In genomic region chr13:31970237-31970930, GRCh38 we compare ENCODE assay signal across 17 cellular contexts.
DNase-seq lines count a peak whose midpoint lies in the region; ATAC-seq and TF ChIP-seq lines count a peak whose summit lies in the region.
"Had no signal": no experiment of that assay in that cellular context is flagged by ENCODE, and none has a peak within 500 bp of the region (broad histone marks: within the 10 kb centered on the region; RNA-seq: fewer than 3 reads in every experiment).

No MANE protein-coding gene starts in this region.

- peak overlapping the region in 1 of 2 experiments; percentile 60; a peak in 2 of 4 replicates for H3K27ac ChIP-seq in SK-N-SH (ENCODE audit: low read depth in 2 of 2, low read length in 1 of 2)
- no peak overlapping the region for H3K27ac ChIP-seq in psoas muscle
- no peak overlapping the region for H3K27ac ChIP-seq in right lobe of liver

- no peaks in the 10 kb centered on the region for H3K27me3 ChIP-seq in BJ (ENCODE audit: control insufficient read depth, insufficient read depth, low read length)
- H3K27me3 ChIP-seq in SK-N-SH (ENCODE audit: insufficient read depth), result no peaks in the 10 kb centered on the region
- H3K27me3 ChIP-seq in psoas muscle (ENCODE audit: insufficient read depth in 3 of 3, low read length in 2 of 3), result no peaks in the 10 kb centered on the region
- no peaks in the 10 kb centered on the region for H3K27me3 ChIP-seq in right lobe of liver

- no peaks in the 10 kb centered on the region for H3K36me3 Mint-ChIP-seq in T-helper 2 cell treated with Interferon-gamma antibody and Interleukin-4, amounts not matched to agents 5 μg/mL and 100 μg/mL, for 36 hours (ENCODE audit: low read depth)

- no peak overlapping the region for H2AFZ ChIP-seq in SK-N-SH (ENCODE audit: low read depth)

- H3K27me3 Mint-ChIP-seq in T-helper 2 cell treated with Interferon-gamma antibody and Interleukin-4, amounts not matched to agents 5 μg/mL and 100 μg/mL, for 36 hours (ENCODE audit: low read depth), result peaks cover 15% of the 10 kb centered on the region

- CTCF ChIA-PET in BJ (lab: Yijun Ruan, JAX) (no interaction called here), SK-N-SH (lab: Yijun Ruan, JAX) (no interaction called here), HEK293T (lab: Yijun Ruan, JAX) (no interaction called here)

- H3K4me2 ChIP-seq in SK-N-SH, result peak overlapping the region; percentile 53

- 25% methylated on average over 3 of the region's 3 CpGs for WGBS in SK-N-SH (ENCODE audit: low lambda C conversion rate)
- 11 to 40% (median 22%) methylated on average over 3 of the region's 3 CpGs for WGBS in psoas muscle, 3 donors
- WGBS in right lobe of liver (ENCODE audit: insufficient coverage, low coverage, low lambda C conversion rate, missing lambda C conversion rate), result 44% methylated on average over 3 of the region's 3 CpGs

- H3K79me2 ChIP-seq in SK-N-SH (ENCODE audit: insufficient read depth), result no peaks in the 10 kb centered on the region

- H3K9me3 Mint-ChIP-seq in T-helper 2 cell treated with Interferon-gamma antibody and Interleukin-4, amounts not matched to agents 5 μg/mL and 100 μg/mL, for 36 hours, result no peaks in the 10 kb centered on the region

- H3K9ac ChIP-seq in SK-N-SH, result no peak overlapping the region

- no peak; a peak in 1 of 4 replicates for TF ChIP-seq EP300 in SK-N-SH (IDR thresholded peaks at IDR 0.05; ENCODE audit: borderline replicate concordance in 1 of 2, low read depth in 1 of 2, low read length in 1 of 2)

- no peak overlapping the region for H3K4me3 ChIP-seq in BJ (ENCODE audit: low read depth, low read length)
- H3K4me3 ChIP-seq in SK-N-SH (ENCODE audit: low read depth in 2 of 2, low read length in 1 of 2), result no peak overlapping the region
- H3K4me3 ChIP-seq in psoas muscle, result no peak overlapping the region
- no peak overlapping the region for H3K4me3 ChIP-seq in right lobe of liver

- no peak for TF ChIP-seq POLR2A in right lobe of liver (IDR thresholded peaks at IDR 0.05)

- ATAC-seq in psoas muscle, result peak in 3 of 4 donors; percentile 46 to 66 (median 50)
- no peak for ATAC-seq in right lobe of liver
- ATAC-seq: activated naive CD4-positive, alpha-beta T cell treated with anti-CD3 and anti-CD28 coated beads, Interleukin-2, amount 50 U/mL, for 72 hours; Panc1 had no signal

- no peak overlapping the region for H3K4me3 Mint-ChIP-seq in T-helper 2 cell treated with Interferon-gamma antibody and Interleukin-4, amounts not matched to agents 5 μg/mL and 100 μg/mL, for 36 hours
- H3K4me3 Mint-ChIP-seq: CD4-positive, CD25-positive, alpha-beta regulatory T cell had no signal

- TF ChIP-seq CTCF in BJ (IDR thresholded peaks at IDR 0.05; ENCODE audit: insufficient read depth, low read depth, low read length), result no peak
- no peak for TF ChIP-seq CTCF in SK-N-SH (IDR thresholded peaks at IDR 0.05)
- no peak for TF ChIP-seq CTCF in psoas muscle (IDR thresholded peaks at IDR 0.05)
- TF ChIP-seq CTCF in right lobe of liver (IDR thresholded peaks at IDR 0.05), result no peak

- H3K4me1 ChIP-seq in SK-N-SH (ENCODE audit: control insufficient read depth in 1 of 2, insufficient read depth in 2 of 2, low read depth in 1 of 2, low read length in 1 of 2), result peaks cover 0 to 15% of the 10 kb centered on the region in 2 experiments; a peak in 2 of 4 replicates
- no peaks in the 10 kb centered on the region for H3K4me1 ChIP-seq in psoas muscle
- H3K4me1 ChIP-seq in right lobe of liver, result peaks cover 0 to 12% (median 6%) of the 10 kb centered on the region in 4 donors

- H3K36me3 ChIP-seq in BJ (ENCODE audit: control insufficient read depth, insufficient read depth, low read length), result no peaks in the 10 kb centered on the region
- no peaks in the 10 kb centered on the region for H3K36me3 ChIP-seq in SK-N-SH (replicated peaks in 1 of 2; ENCODE audit: control insufficient read depth in 1 of 2, insufficient read depth in 2 of 2, low read length in 1 of 2)
- no peaks in the 10 kb centered on the region for H3K36me3 ChIP-seq in psoas muscle (ENCODE audit: insufficient read depth in 1 of 2, low read depth in 1 of 2)
- no peaks in the 10 kb centered on the region for H3K36me3 ChIP-seq in right lobe of liver

- POLR2A ChIA-PET in BJ (lab: Charles Lee), result interaction anchor here (0.6 kb wide), 3 partner anchors 8 to 174 kb away, joined by 3 to 4 read pairs (median 3); no protein-coding TSS in a partner anchor
- POLR2A ChIA-PET in SK-N-SH (lab: Yijun Ruan, JAX), result no interaction called here
- POLR2A ChIA-PET in HEK293T (lab: Yijun Ruan, JAX), result no interaction called here

- no peaks in the 10 kb centered on the region for H3K9me3 ChIP-seq in SK-N-SH
- H3K9me3 ChIP-seq in psoas muscle, result no peaks in the 10 kb centered on the region
- H3K9me3 ChIP-seq in right lobe of liver, result no peaks in the 10 kb centered on the region

- TF ChIP-seq RAD21 in SK-N-SH (IDR thresholded peaks at IDR 0.05; ENCODE audit: low read length), result no peak

- no peaks in the 10 kb centered on the region for H3K9me2 ChIP-seq in SK-N-SH

- H3F3A ChIP-seq in SK-N-SH (replicated peaks; ENCODE audit: insufficient read depth), result peaks cover 23% of the 10 kb centered on the region

- DNase-seq in BJ (ENCODE audit: low read depth) (peak; percentile 84), SK-N-SH (no peak), fibroblast of peridontal ligament (ENCODE audit: extremely low read depth) (peak; percentile 44), psoas muscle (no peak), HEK293T (ENCODE audit: extremely low spot score) (no peak), right lobe of liver (no peak), NCI-H526 treated with DMSO at 0.1 percent for 48 hours (lab: John Stamatoyannopoulos, UW) (no peak)
- no peak for DNase-seq in T-helper 2 cell treated with Interferon-gamma antibody and Interleukin-4, amounts not matched to agents 5 μg/mL and 100 μg/mL, for 36 hours (ENCODE audit: low spot score)
- DNase-seq: activated CD8-positive, alpha-beta memory T cell treated with anti-CD3 and anti-CD28 coated beads, Interleukin-2, amount 50 U/mL, for 48 hours; CD4-positive, CD25-positive, alpha-beta regulatory T cell; erythroblast; mesendoderm; NCI-H187; NCI-H524; T-helper 2 cell had no signal

- no peaks in the 10 kb centered on the region for H4K20me1 ChIP-seq in SK-N-SH (ENCODE audit: insufficient read depth)

- no peak overlapping the region for H3K27ac Mint-ChIP-seq in T-helper 2 cell treated with Interferon-gamma antibody and Interleukin-4, amounts not matched to agents 5 μg/mL and 100 μg/mL, for 36 hours
- H3K27ac Mint-ChIP-seq: activated naive CD4-positive, alpha-beta T cell treated with anti-CD3 and anti-CD28 coated beads, Interleukin-2, amount 50 U/mL, for 72 hours; CD4-positive, CD25-positive, alpha-beta regulatory T cell had no signal

- H3K4me1 Mint-ChIP-seq in T-helper 2 cell treated with Interferon-gamma antibody and Interleukin-4, amounts not matched to agents 5 μg/mL and 100 μg/mL, for 36 hours (ENCODE audit: low read depth), result no peaks in the 10 kb centered on the region
- H3K4me1 Mint-ChIP-seq: CD4-positive, CD25-positive, alpha-beta regulatory T cell had no signal

- intact Hi-C loops in psoas muscle (cut with DNase I), result no loop called here
- intact Hi-C loops in right lobe of liver (cut with DNase I), result no loop called here

TF ChIP-seq in SK-N-SH, 30 proteins besides CTCF, POLR2A, EP300 and RAD21 (continues in another document):
- no peak for TF ChIP-seq TEAD4 (IDR thresholded peaks at IDR 0.05; ENCODE audit: borderline replicate concordance, insufficient read depth)
- no peak for TF ChIP-seq SIN3A (IDR thresholded peaks at IDR 0.05; ENCODE audit: borderline replicate concordance, low read depth, low read length)
- no peak for TF ChIP-seq POLR2AphosphoS5 (IDR thresholded peaks at IDR 0.05; ENCODE audit: low read depth, low read length)
- no peak for TF ChIP-seq IRF3 (IDR thresholded peaks at IDR 0.05; ENCODE audit: low read depth, low read length)
- no peak for TF ChIP-seq RCOR1 (IDR thresholded peaks at IDR 0.05; ENCODE audit: low read length)
- TF ChIP-seq CHD2 (IDR thresholded peaks at IDR 0.05; ENCODE audit: low read length, partially characterized antibody), result no peak

TF ChIP-seq in HEK293T, 16 proteins besides CTCF, POLR2A, EP300 and RAD21:
- TF ChIP-seq NFRKB (IDR thresholded peaks at IDR 0.05) (no peak), FOXM1 (IDR thresholded peaks at IDR 0.05; ENCODE audit: borderline replicate concordance) (no peak), FOXK2 (IDR thresholded peaks at IDR 0.05) (no peak), ELF4 (IDR thresholded peaks at IDR 0.05) (no peak), SUZ12 (IDR thresholded peaks at IDR 0.05) (no peak), L3MBTL2 (conservative IDR thresholded peaks at IDR 0.05) (no peak), TARDBP (IDR thresholded peaks at IDR 0.05) (no peak), BHLHE40 (IDR thresholded peaks at IDR 0.05; ENCODE audit: borderline replicate concordance) (no peak), ARNT (IDR thresholded peaks at IDR 0.05) (no peak), LEF1 (IDR thresholded peaks at IDR 0.05; ENCODE audit: borderline replicate concordance) (no peak), FOXA1 (IDR thresholded peaks at IDR 0.05) (no peak), HDGF (IDR thresholded peaks at IDR 0.05; ENCODE audit: borderline replicate concordance) (no peak), PKNOX1 (IDR thresholded peaks at IDR 0.05) (no peak), SP1 (IDR thresholded peaks at IDR 0.05) (no peak)

Comparison
In these comparisons a context has a peak if more than half of its experiments do, and no peak if none do; other contexts are left out.
1. DNase-seq: peak in BJ (single experiment) and fibroblast of peridontal ligament (single experiment); none in SK-N-SH (single experiment), psoas muscle (0 of 2), HEK293T (single experiment), right lobe of liver (0 of 3), NCI-H526 treated with DMSO at 0.1 percent for 48 hours (single experiment) and T-helper 2 cell treated with Interferon-gamma antibody and Interleukin-4, amounts not matched to agents 5 μg/mL and 100 μg/mL, for 36 hours (single experiment).
2. ATAC-seq: peak in psoas muscle (3 of 4); none in right lobe of liver (0 of 4).